Comparison of ENCODE assay signal across 1 cellular context in the genomic region with DNA sequence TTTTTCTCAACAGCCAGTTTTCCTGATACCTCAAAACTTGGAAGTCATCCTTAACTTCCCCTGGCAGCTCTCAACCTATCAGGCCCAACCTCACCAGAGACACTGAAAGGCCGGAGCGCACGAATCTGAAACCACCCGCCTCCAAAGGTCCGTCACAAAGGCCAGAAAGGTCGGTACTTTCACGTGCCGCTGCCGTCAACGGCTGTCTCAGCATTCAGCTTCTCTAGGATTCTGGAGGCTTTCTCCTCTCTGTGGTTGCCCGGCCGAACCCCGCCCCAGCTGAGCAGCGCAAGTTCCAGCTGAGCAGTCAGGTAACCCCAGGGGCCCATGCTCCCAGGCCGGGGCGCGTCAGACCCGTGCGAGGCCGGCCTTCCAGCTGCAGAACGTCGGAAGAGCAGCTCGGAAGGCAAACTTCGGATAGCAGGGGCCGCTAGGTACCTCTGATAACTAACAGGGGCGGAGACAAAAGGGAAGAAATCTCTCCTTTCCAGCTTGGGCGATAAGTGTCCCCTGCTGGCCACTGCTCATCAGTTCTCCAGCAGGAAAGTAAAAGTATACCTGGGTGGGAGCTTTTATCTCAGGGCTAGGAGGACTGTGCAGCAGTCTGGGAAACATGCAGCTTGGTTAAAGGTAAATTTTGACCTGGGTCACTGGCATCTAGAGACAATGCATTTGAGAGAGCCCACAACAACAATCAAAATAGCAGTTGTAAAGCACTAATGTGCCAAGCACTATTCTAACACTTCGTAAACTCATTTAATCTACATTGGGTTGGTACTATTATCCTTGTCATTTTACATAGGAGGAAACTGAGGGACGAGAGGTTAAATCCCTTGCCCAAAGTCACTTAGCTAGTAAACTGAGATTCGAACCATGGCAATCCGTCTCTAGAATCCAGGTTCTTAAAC.
TF ChIP-seq lines count a peak whose summit lies in the region.

No MANE protein-coding gene starts in this region.

TF ChIP-seq in HCT116, 20 proteins besides CTCF, POLR2A, EP300 and RAD21:
- TF ChIP-seq FOSL1 (IDR thresholded peaks at IDR 0.05; ENCODE audit: low read depth) (no peak), EGR1 (IDR thresholded peaks at IDR 0.05; ENCODE audit: low read depth) (no peak), SP1 (IDR thresholded peaks at IDR 0.05; ENCODE audit: low read depth) (peak; percentile 34; the same call in 1 of the 2 replicates), ELF1 (IDR thresholded peaks at IDR 0.05; ENCODE audit: borderline replicate concordance, low read depth) (no peak), ZNF274 (IDR thresholded peaks at IDR 0.05; ENCODE audit: low read depth, low read length) (no peak), JUND (IDR thresholded peaks at IDR 0.05) (no peak), POLR2AphosphoS5 (IDR thresholded peaks at IDR 0.05; ENCODE audit: low read depth, low read length) (peak; percentile 60), SIN3A (IDR thresholded peaks at IDR 0.05; ENCODE audit: low read depth) (peak; percentile 16), CEBPB (IDR thresholded peaks at IDR 0.05; ENCODE audit: low read depth) (no peak), CBX3 (IDR thresholded peaks at IDR 0.05; ENCODE audit: low read depth) (peak; percentile 95; the same call in 1 of the 2 replicates), EZH2phosphoT487 (IDR thresholded peaks at IDR 0.05; ENCODE audit: borderline replicate concordance) (no peak), TCF7L2 (IDR thresholded peaks at IDR 0.05; ENCODE audit: borderline replicate concordance, extremely low read depth, insufficient read depth, insufficient read length) (peak; percentile 84), SRF (IDR thresholded peaks at IDR 0.05; ENCODE audit: low read depth) (no peak), ZFX (IDR thresholded peaks at IDR 0.05) (0 out of 2 replicates have a peak, but pooled peaks have one; percentile 17), EZH2 (IDR thresholded peaks at IDR 0.05) (no peak), ZBTB33 (IDR thresholded peaks at IDR 0.05; ENCODE audit: extremely low read depth, insufficient replicate concordance, low read length) (no peak), YY1 (IDR thresholded peaks at IDR 0.05; ENCODE audit: extremely low read depth, insufficient replicate concordance, low read depth, low read length) (peak; percentile 41)
- TF ChIP-seq, protein P1, sequence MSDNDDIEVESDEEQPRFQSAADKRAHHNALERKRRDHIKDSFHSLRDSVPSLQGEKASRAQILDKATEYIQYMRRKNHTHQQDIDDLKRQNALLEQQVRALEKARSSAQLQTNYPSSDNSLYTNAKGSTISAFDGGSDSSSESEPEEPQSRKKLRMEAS (IDR thresholded peaks at IDR 0.05): peak; percentile 97
- TF ChIP-seq, protein P2, sequence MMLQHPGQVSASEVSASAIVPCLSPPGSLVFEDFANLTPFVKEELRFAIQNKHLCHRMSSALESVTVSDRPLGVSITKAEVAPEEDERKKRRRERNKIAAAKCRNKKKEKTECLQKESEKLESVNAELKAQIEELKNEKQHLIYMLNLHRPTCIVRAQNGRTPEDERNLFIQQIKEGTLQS (IDR thresholded peaks at IDR 0.05): no peak
- TF ChIP-seq, protein P3, sequence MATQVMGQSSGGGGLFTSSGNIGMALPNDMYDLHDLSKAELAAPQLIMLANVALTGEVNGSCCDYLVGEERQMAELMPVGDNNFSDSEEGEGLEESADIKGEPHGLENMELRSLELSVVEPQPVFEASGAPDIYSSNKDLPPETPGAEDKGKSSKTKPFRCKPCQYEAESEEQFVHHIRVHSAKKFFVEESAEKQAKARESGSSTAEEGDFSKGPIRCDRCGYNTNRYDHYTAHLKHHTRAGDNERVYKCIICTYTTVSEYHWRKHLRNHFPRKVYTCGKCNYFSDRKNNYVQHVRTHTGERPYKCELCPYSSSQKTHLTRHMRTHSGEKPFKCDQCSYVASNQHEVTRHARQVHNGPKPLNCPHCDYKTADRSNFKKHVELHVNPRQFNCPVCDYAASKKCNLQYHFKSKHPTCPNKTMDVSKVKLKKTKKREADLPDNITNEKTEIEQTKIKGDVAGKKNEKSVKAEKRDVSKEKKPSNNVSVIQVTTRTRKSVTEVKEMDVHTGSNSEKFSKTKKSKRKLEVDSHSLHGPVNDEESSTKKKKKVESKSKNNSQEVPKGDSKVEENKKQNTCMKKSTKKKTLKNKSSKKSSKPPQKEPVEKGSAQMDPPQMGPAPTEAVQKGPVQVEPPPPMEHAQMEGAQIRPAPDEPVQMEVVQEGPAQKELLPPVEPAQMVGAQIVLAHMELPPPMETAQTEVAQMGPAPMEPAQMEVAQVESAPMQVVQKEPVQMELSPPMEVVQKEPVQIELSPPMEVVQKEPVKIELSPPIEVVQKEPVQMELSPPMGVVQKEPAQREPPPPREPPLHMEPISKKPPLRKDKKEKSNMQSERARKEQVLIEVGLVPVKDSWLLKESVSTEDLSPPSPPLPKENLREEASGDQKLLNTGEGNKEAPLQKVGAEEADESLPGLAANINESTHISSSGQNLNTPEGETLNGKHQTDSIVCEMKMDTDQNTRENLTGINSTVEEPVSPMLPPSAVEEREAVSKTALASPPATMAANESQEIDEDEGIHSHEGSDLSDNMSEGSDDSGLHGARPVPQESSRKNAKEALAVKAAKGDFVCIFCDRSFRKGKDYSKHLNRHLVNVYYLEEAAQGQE (IDR thresholded peaks at IDR 0.05; ENCODE audit: low read depth): no peak
